Comparison of ENCODE assay signal across 10 cellular contexts in the genomic region with DNA sequence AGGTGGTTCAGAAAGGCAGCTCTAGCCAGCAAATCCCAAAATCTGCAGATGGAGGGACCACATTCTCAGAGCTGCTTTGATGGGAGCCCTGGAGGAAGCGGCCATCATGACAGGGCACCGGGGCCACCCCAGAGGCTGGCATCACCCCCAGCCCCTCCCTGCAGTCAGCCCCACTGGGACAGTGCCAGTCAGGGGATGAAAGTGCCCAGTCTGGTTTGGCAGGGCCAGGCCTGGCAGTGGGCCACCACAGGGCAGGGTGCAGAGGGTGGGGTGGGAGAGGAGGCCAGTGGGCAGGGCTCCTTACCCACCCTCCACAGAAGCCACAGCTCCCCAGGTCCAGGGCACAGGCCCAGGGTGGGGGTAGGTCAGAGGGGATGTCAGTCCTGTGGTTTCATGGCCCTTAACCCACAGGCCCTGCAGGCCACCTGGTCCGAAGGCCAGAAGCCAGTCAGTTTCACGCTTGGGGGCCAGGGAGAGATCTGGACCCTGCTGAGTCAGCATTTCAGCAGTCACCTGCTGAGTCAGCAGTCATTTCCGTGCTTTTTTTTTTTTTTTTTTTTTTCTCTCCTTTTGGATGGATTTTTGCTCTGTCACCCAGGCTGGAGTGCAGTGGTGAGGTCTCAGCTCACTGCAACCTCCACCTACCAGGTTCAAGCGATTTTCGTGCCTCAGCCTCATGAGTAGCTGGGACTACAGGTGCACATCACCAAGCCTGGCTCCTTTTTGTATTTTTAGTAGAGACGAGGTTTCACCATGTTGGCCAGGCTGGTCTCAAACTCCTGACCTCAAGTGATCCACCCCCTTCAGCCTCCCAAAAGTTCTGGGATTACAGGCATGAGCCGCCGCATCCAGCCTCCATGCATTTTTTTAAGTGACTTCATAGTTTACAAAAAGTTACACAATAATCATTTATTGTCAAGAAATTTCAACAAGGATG. TPM values are rescaled to one million over a fixed set of nuclear protein-coding genes. Genes with fewer than 3 reads are reported as not detected.
DNase-seq lines count a peak whose midpoint lies in the region; ATAC-seq and TF ChIP-seq lines count a peak whose summit lies in the region.
"Had no signal": no experiment of that assay in that cellular context is flagged by ENCODE, and none has a peak within 500 bp of the region (broad histone marks: within the 10 kb centered on the region; RNA-seq: fewer than 3 reads in every experiment).

No MANE protein-coding gene starts in this region.

- no peak overlapping the region for H3K27ac ChIP-seq in GM23248
- H3K27ac ChIP-seq in endodermal cell (ENCODE audit: low read depth, low read length), result no peak overlapping the region
- H3K27ac ChIP-seq: tibial nerve had no signal

- H3K4me1 ChIP-seq in GM23248 (ENCODE audit: insufficient read depth), result no peaks in the 10 kb centered on the region
- no peaks in the 10 kb centered on the region for H3K4me1 ChIP-seq in endodermal cell (ENCODE audit: control insufficient read depth, insufficient read depth, low read length)

- no peaks in the 10 kb centered on the region for H3F3A ChIP-seq in GM23248 (ENCODE audit: insufficient read depth)

- H3K9me2 ChIP-seq in GM23248 (ENCODE audit: insufficient read depth), result no peaks in the 10 kb centered on the region

- no peak overlapping the region for H3K27ac Mint-ChIP-seq in endodermal cell
- H3K27ac Mint-ChIP-seq in stimulated activated naive B cell treated with anti-CD40 and anti-IgM and Interleukin-4, amounts not matched to agents 10 μg/mL and 1 μg/mL and 100 μg/mL, for 72 hours, result no peak overlapping the region
- H3K27ac Mint-ChIP-seq: memory B cell had no signal

- no peak for ATAC-seq in stimulated activated naive B cell treated with anti-CD40 and anti-IgM and Interleukin-4, amounts not matched to agents 10 μg/mL and 1 μg/mL and 100 μg/mL, for 72 hours (replicated peaks)
- ATAC-seq in GM18858 (IDR thresholded peaks at IDR 0.05; ENCODE audit: unreplicated experiment), result no peak

- H3K27me3 ChIP-seq in GM23248 (replicated peaks; ENCODE audit: insufficient read depth) (0 out of 2 replicates have a peak, but pooled peaks cover 4% of the 10 kb centered on the region), endodermal cell (ENCODE audit: control insufficient read depth, insufficient read depth, low read length, poor library complexity, severe bottlenecking) (no peaks in the 10 kb centered on the region)
- H3K27me3 ChIP-seq: tibial nerve had no signal

- H3K36me3 Mint-ChIP-seq in endodermal cell (ENCODE audit: low read depth), result peaks cover 2% of the 10 kb centered on the region
- H3K36me3 Mint-ChIP-seq in stimulated activated naive B cell treated with anti-CD40 and anti-IgM and Interleukin-4, amounts not matched to agents 10 μg/mL and 1 μg/mL and 100 μg/mL, for 72 hours, result peaks cover 3 to 14% of the 10 kb centered on the region in 2 donors
- H3K36me3 Mint-ChIP-seq: memory B cell had no signal

- no peak overlapping the region for H3K4me3 ChIP-seq in GM23248
- no peak overlapping the region for H3K4me3 ChIP-seq in endodermal cell (ENCODE audit: low read length)
- H3K4me3 ChIP-seq: tibial nerve had no signal

- H3K9me3 Mint-ChIP-seq in endodermal cell, result no peaks in the 10 kb centered on the region
- H3K9me3 Mint-ChIP-seq in stimulated activated naive B cell treated with anti-CD40 and anti-IgM and Interleukin-4, amounts not matched to agents 10 μg/mL and 1 μg/mL and 100 μg/mL, for 72 hours, result no peaks in the 10 kb centered on the region
- H3K9me3 Mint-ChIP-seq: memory B cell had no signal

- no peaks in the 10 kb centered on the region for H3K79me2 ChIP-seq in GM23248 (ENCODE audit: insufficient read depth)

- no peaks in the 10 kb centered on the region for H3K36me3 ChIP-seq in GM23248 (ENCODE audit: low read depth)
- H3K36me3 ChIP-seq in endodermal cell (ENCODE audit: control insufficient read depth, insufficient read depth, low read length), result no peaks in the 10 kb centered on the region

- H4K20me1 ChIP-seq in GM23248 (ENCODE audit: insufficient read depth), result no peaks in the 10 kb centered on the region

- H3K4me3 Mint-ChIP-seq in endodermal cell, result no peak overlapping the region
- no peak overlapping the region for H3K4me3 Mint-ChIP-seq in stimulated activated naive B cell treated with anti-CD40 and anti-IgM and Interleukin-4, amounts not matched to agents 10 μg/mL and 1 μg/mL and 100 μg/mL, for 72 hours
- H3K4me3 Mint-ChIP-seq: memory B cell had no signal

- WGBS in GM23248 (ENCODE audit: low coverage in 1 of 2, low lambda C conversion rate in 2 of 2, missing lambda C conversion rate in 2 of 2), 2 experiments, result 45 to 55% methylated on average over 8 to 10 of the region's 10 CpGs
- WGBS in endodermal cell (ENCODE audit: insufficient coverage in 1 of 2, insufficient read length in 1 of 2), 2 experiments, result 84 to 86% methylated on average over 7 to 10 of the region's 10 CpGs

- H2AFZ ChIP-seq in GM23248, result no peak overlapping the region

- H3K9ac ChIP-seq in GM23248, result no peak overlapping the region
- no peak overlapping the region for H3K9ac ChIP-seq in endodermal cell (ENCODE audit: extremely low read depth, low read length, poor library complexity, severe bottlenecking)

- no peaks in the 10 kb centered on the region for H3K27me3 Mint-ChIP-seq in endodermal cell (ENCODE audit: insufficient read depth)
- peaks cover 18 to 21% of the 10 kb centered on the region in 2 donors for H3K27me3 Mint-ChIP-seq in stimulated activated naive B cell treated with anti-CD40 and anti-IgM and Interleukin-4, amounts not matched to agents 10 μg/mL and 1 μg/mL and 100 μg/mL, for 72 hours

- DNase-seq in GM23248 (peak; percentile 45), NCI-H2196 (lab: John Stamatoyannopoulos, UW; ENCODE audit: unreplicated experiment) (peak; percentile 89), endodermal cell (peak; percentile 53), myocyte (ENCODE audit: low read depth) (peak; percentile 86), NOMO-1 treated with dmso at 0.1 percent for 144 hours (lab: John Stamatoyannopoulos, UW; ENCODE audit: unreplicated experiment) (no peak), SIG-M5 treated with dmso at 0.1 percent for 504 hours (lab: John Stamatoyannopoulos, UW; ENCODE audit: unreplicated experiment) (no peak)
- no peak for DNase-seq in stimulated activated naive B cell treated with anti-CD40 and anti-IgM and Interleukin-4, amounts not matched to agents 10 μg/mL and 1 μg/mL and 100 μg/mL, for 72 hours

- H3K9me3 ChIP-seq in GM23248 (ENCODE audit: low read depth) (no peaks in the 10 kb centered on the region), endodermal cell (ENCODE audit: control insufficient read depth, low read length) (no peaks in the 10 kb centered on the region)
- H3K9me3 ChIP-seq: tibial nerve had no signal

- H3K4me2 ChIP-seq in GM23248 (ENCODE audit: unreplicated experiment), result no peak overlapping the region

- no peak for TF ChIP-seq CTCF in endodermal cell (conservative IDR thresholded peaks at IDR 0.05)

- peaks cover 6% of the 10 kb centered on the region for H3K4me1 Mint-ChIP-seq in endodermal cell
- H3K4me1 Mint-ChIP-seq in stimulated activated naive B cell treated with anti-CD40 and anti-IgM and Interleukin-4, amounts not matched to agents 10 μg/mL and 1 μg/mL and 100 μg/mL, for 72 hours, result no peaks in the 10 kb centered on the region

- in situ Hi-C loops in GM23248 (cut with MboI), result no loop called here

RNA-seq across cellular contexts. Expression of gene SLC25A10, which starts 10.4 kb away (rescaled TPM):
- 10.9 and 16.9 TPM in 2 replicates for total RNA-seq in GM23248 (2014; rRNA removed; shearing (Covaris generic))
- polyA plus RNA-seq in GM23248 (2016; fragmentation: Nextera tagmentation; extraction: Ambion mirVana), result 11.0 and 12.5 TPM in 2 replicates
- total RNA-seq in endodermal cell (10 to 100 TPM; 24.8 to 37.6 TPM), myocyte (11.1 and 19.4 TPM in 2 replicates)
- 13.3 TPM for polyA plus RNA-seq in endodermal cell (2013, experiment 1 of 2)
- 12.0 TPM for polyA plus RNA-seq in endodermal cell (2013, experiment 2 of 2)
- 6.7 TPM for polyA plus RNA-seq in myocyte (2012)

RNA-seq across cellular contexts. Expression of gene MRPL12, which starts 19.3 kb away (rescaled TPM):
- total RNA-seq in GM23248 (2014; rRNA removed; shearing (Covaris generic)), result 4.3 and 4.9 TPM in 2 replicates
- polyA plus RNA-seq in GM23248 (2016; fragmentation: Nextera tagmentation; extraction: Ambion mirVana), result 76.3 and 78.5 TPM in 2 replicates
- total RNA-seq in endodermal cell (100 to 1,000 TPM in 1 of 2 donors, 10 to 100 TPM in 1; 99.4 to 105 TPM), myocyte (16.2 and 26.6 TPM in 2 replicates)
- 71.3 TPM for polyA plus RNA-seq in endodermal cell (2013, experiment 1 of 2)
- polyA plus RNA-seq in endodermal cell (2013, experiment 2 of 2), result 64.8 TPM
- polyA plus RNA-seq in myocyte (2012), result 77.2 TPM

RNA-seq across cellular contexts. Expression of gene HGS, which starts 38.6 kb away (rescaled TPM):
- 161 and 166 TPM in 2 replicates for total RNA-seq in GM23248 (2014; rRNA removed; shearing (Covaris generic))
- polyA plus RNA-seq in GM23248 (2016; fragmentation: Nextera tagmentation; extraction: Ambion mirVana), result 106 and 110 TPM in 2 replicates
- total RNA-seq in endodermal cell, result 100 to 1,000 TPM; 114 to 130 TPM
- 127 TPM for polyA plus RNA-seq in endodermal cell (2013, experiment 1 of 2)
- polyA plus RNA-seq in endodermal cell (2013, experiment 2 of 2), result 107 TPM
- total RNA-seq in myocyte, result 101 and 123 TPM in 2 replicates
- polyA plus RNA-seq in myocyte (2012), result 94.5 TPM

RNA-seq across cellular contexts. Expression of gene ARL16, which starts 38.9 kb away (rescaled TPM):
- total RNA-seq in GM23248 (2014; rRNA removed; shearing (Covaris generic)), result 37.6 and 45.6 TPM in 2 replicates
- polyA plus RNA-seq in GM23248 (2016; fragmentation: Nextera tagmentation; extraction: Ambion mirVana), result 70.8 and 72.8 TPM in 2 replicates
- total RNA-seq in endodermal cell (10 to 100 TPM; 41.2 to 47.8 TPM), myocyte (29.4 and 38.5 TPM in 2 replicates)
- polyA plus RNA-seq in endodermal cell (2013, experiment 1 of 2), result 51.0 TPM
- 46.8 TPM for polyA plus RNA-seq in endodermal cell (2013, experiment 2 of 2)
- 46.5 TPM for polyA plus RNA-seq in myocyte (2012)

RNA-seq across cellular contexts. Expression of gene CCDC137, which starts 55.9 kb away (rescaled TPM):
- total RNA-seq in GM23248 (2014; rRNA removed; shearing (Covaris generic)), result 11.6 and 11.7 TPM in 2 replicates
- polyA plus RNA-seq in GM23248 (2016; fragmentation: Nextera tagmentation; extraction: Ambion mirVana), result 22.0 and 22.8 TPM in 2 replicates
- 10 to 100 TPM; 35.8 to 44.2 TPM for total RNA-seq in endodermal cell
- polyA plus RNA-seq in endodermal cell (2013, experiment 1 of 2), result 25.5 TPM
- polyA plus RNA-seq in endodermal cell (2013, experiment 2 of 2), result 22.0 TPM
- 12.5 and 16.5 TPM in 2 replicates for total RNA-seq in myocyte
- 14.6 TPM for polyA plus RNA-seq in myocyte (2012)

Comparison
In these comparisons a context has a peak if more than half of its experiments do, and no peak if none do; other contexts are left out.
1. DNase-seq: peak in GM23248 (single experiment), NCI-H2196 (single experiment), endodermal cell (single experiment) and myocyte (single experiment); none in stimulated activated naive B cell treated with anti-CD40 and anti-IgM and Interleukin-4, amounts not matched to agents 10 μg/mL and 1 μg/mL and 100 μg/mL, for 72 hours (single experiment), NOMO-1 treated with dmso at 0.1 percent for 144 hours (single experiment) and SIG-M5 treated with dmso at 0.1 percent for 504 hours (single experiment).